ENCODE assay signal across 1 cellular context in genomic region chr3:130841357-130841756, GRCh38.
TF ChIP-seq lines count a peak whose summit lies in the region.

No MANE protein-coding gene starts in this region.

TF ChIP-seq in GM12878, 131 proteins besides CTCF, POLR2A, EP300 and RAD21:
- TF ChIP-seq USF1 (IDR thresholded peaks at IDR 0.05; ENCODE audit: borderline replicate concordance, extremely low read length, insufficient read depth, low read depth, low read length) (no peak), BMI1 (IDR thresholded peaks at IDR 0.05; ENCODE audit: borderline replicate concordance) (no peak), STAT3 (IDR thresholded peaks at IDR 0.05; ENCODE audit: low read depth, low read length) (no peak), EED (IDR thresholded peaks at IDR 0.05; ENCODE audit: low read depth) (0 out of 2 replicates have a peak, but pooled peaks have one; percentile 64), ZBTB40 (IDR thresholded peaks at IDR 0.05; ENCODE audit: borderline replicate concordance) (no peak), RUNX3 (IDR thresholded peaks at IDR 0.05; ENCODE audit: low read length) (peak; percentile 49; the same call in 1 of the 2 replicates), CREM (IDR thresholded peaks at IDR 0.05; ENCODE audit: low read depth) (peak; percentile 57; the same call in 1 of the 2 replicates), MYC (IDR thresholded peaks at IDR 0.05; ENCODE audit: insufficient read depth, insufficient read length, insufficient replicate concordance, low read length, severe bottlenecking) (no peak), PML (IDR thresholded peaks at IDR 0.05; ENCODE audit: low read length) (no peak), KDM1A (IDR thresholded peaks at IDR 0.05; ENCODE audit: borderline replicate concordance) (no peak), JUNB (IDR thresholded peaks at IDR 0.05) (peak; percentile 77), NFIC (IDR thresholded peaks at IDR 0.05; ENCODE audit: low read depth, low read length) (peak; percentile 71; the same call in 1 of the 2 replicates), SIN3A (IDR thresholded peaks at IDR 0.05; ENCODE audit: low read depth, low read length) (no peak), BCLAF1 (IDR thresholded peaks at IDR 0.05) (no peak), ATF2 (IDR thresholded peaks at IDR 0.05; ENCODE audit: low read length) (0 out of 2 replicates have a peak, but pooled peaks have one; percentile 21), MEF2A (IDR thresholded peaks at IDR 0.05; ENCODE audit: insufficient read depth, low read depth, low read length) (peak; percentile 88), CREB1 (IDR thresholded peaks at IDR 0.05; ENCODE audit: low read depth) (peak; percentile 50; the same call in 1 of the 2 replicates), TCF7 (IDR thresholded peaks at IDR 0.05; ENCODE audit: borderline replicate concordance) (no peak), MEF2B (IDR thresholded peaks at IDR 0.05; ENCODE audit: partially characterized antibody, poor library complexity, severe bottlenecking) (peak; percentile 35)
